In the genomic region with DNA sequence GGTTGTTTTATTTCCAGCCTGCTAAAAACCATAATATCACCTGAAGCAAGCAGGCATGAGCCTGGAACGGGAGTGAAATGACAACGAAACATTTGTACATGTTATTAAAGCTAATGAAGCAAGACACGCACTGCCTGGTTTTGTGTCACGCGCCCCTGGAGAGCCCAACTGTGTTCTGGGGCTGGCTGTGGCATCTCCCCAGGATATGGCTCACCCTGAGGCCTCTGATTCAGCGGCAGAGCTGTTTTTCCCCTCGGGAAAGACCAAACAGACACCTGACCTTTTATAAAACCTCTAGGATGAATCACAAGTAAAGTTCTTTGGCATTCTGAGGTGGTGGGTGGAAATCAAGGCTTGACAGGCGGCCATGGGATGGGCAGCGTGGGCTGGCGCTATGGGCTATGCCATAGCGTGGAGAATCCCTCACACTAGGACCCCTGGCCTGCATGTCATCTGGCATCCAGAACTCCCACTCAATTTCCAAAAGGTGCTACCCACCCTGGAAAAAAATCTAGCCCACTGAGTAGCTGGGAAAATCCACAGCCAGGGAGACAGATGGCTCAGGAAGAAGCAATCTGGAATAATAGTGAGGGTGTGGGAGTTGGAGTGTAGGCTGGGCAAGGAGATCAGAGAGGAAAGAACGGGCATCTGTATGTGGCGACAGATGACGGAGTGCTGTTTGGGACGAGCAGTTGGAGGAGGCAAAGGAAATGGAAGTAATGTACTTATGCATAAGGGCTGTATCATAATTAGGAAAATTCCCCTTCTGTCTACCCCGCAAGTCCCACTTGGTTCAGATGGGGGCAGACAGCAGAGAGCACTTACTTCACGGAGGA, we compare ENCODE assay signal across 11 cellular contexts.
DNase-seq lines count a peak whose midpoint lies in the region; ATAC-seq and TF ChIP-seq lines count a peak whose summit lies in the region.
"Had no signal": no experiment of that assay in that cellular context is flagged by ENCODE, and none has a peak within 500 bp of the region (broad histone marks: within the 10 kb centered on the region; RNA-seq: fewer than 3 reads in every experiment).

No MANE protein-coding gene starts in this region.

- TF ChIP-seq CTCF in fibroblast of villous mesenchyme (IDR thresholded peaks at IDR 0.05; ENCODE audit: insufficient read depth, low read depth, low read length), result no peak

- ATAC-seq in GM18861 (IDR thresholded peaks at IDR 0.05; ENCODE audit: unreplicated experiment), result no peak
- no peak for ATAC-seq in activated T-cell treated with anti-CD3 and anti-CD28 coated beads, Interleukin-2, amount 50 U/mL, for 4 hours
- ATAC-seq: Right ventricle myocardium inferior had no signal

- no peaks in the 10 kb centered on the region for H3K4me1 Mint-ChIP-seq in activated T-cell treated with anti-CD3 and anti-CD28 coated beads, Interleukin-2, amount 50 U/mL, for 4 hours (ENCODE audit: low read depth)

- no peaks in the 10 kb centered on the region for H3K27me3 Mint-ChIP-seq in activated T-cell treated with anti-CD3 and anti-CD28 coated beads, Interleukin-2, amount 50 U/mL, for 4 hours (ENCODE audit: low read depth)
- H3K27me3 Mint-ChIP-seq: activated T-cell treated with anti-CD3 and anti-CD28 coated beads, Interleukin-2, amount 50 U/mL, for 24 hours had no signal

- peak; percentile 5 for DNase-seq in NCI-H748 (lab: John Stamatoyannopoulos, UW; ENCODE audit: unreplicated experiment)
- no peak for DNase-seq in NCI-H748 treated with DMSO at 0.1 percent for 48 hours (lab: John Stamatoyannopoulos, UW)
- peak; percentile 19 for DNase-seq in SK-N-DZ (ENCODE audit: low spot score)
- DNase-seq in fibroblast of villous mesenchyme (ENCODE audit: low read depth), result peak; percentile 69
- DNase-seq in stromal cell of bone marrow (ENCODE audit: low read depth), result peak; percentile 24
- DNase-seq in midbrain (lab: John Stamatoyannopoulos, UW), result no peak
- no peak for DNase-seq in activated T-cell treated with anti-CD3 and anti-CD28 coated beads, Interleukin-2, amount 50 U/mL, for 4 hours
- DNase-seq: activated T-cell treated with anti-CD3 and anti-CD28 coated beads, Interleukin-2, amount 50 U/mL, for 24 hours; KG1 had no signal

- H3K4me3 Mint-ChIP-seq in activated T-cell treated with anti-CD3 and anti-CD28 coated beads, Interleukin-2, amount 50 U/mL, for 4 hours, result no peak overlapping the region
- H3K4me3 Mint-ChIP-seq: activated T-cell treated with anti-CD3 and anti-CD28 coated beads, Interleukin-2, amount 50 U/mL, for 24 hours had no signal

- H3K9me3 Mint-ChIP-seq in activated T-cell treated with anti-CD3 and anti-CD28 coated beads, Interleukin-2, amount 50 U/mL, for 4 hours, result no peaks in the 10 kb centered on the region
- H3K9me3 Mint-ChIP-seq: activated T-cell treated with anti-CD3 and anti-CD28 coated beads, Interleukin-2, amount 50 U/mL, for 24 hours had no signal

- H3K36me3 Mint-ChIP-seq in activated T-cell treated with anti-CD3 and anti-CD28 coated beads, Interleukin-2, amount 50 U/mL, for 4 hours (ENCODE audit: insufficient read depth), result no peaks in the 10 kb centered on the region

- no peak overlapping the region for H3K4me3 ChIP-seq in fibroblast of villous mesenchyme (ENCODE audit: low read depth, low read length)

Comparison
In these comparisons a context has a peak if more than half of its experiments do, and no peak if none do; other contexts are left out.
1. DNase-seq: peak in NCI-H748 (single experiment), SK-N-DZ (single experiment), fibroblast of villous mesenchyme (single experiment) and stromal cell of bone marrow (single experiment); none in NCI-H748 treated with DMSO at 0.1 percent for 48 hours (single experiment), midbrain (single experiment) and activated T-cell treated with anti-CD3 and anti-CD28 coated beads, Interleukin-2, amount 50 U/mL, for 4 hours (single experiment).